ENCODE assay signal across 1 cellular context in genomic region chr20:2688041-2688591, GRCh38.
TF ChIP-seq lines count a peak whose summit lies in the region.

No MANE protein-coding gene starts in this region.

TF ChIP-seq in K562, 482 proteins besides CTCF, POLR2A, EP300 and RAD21 (continued from another document):
- TF ChIP-seq HMBOX1 (IDR thresholded peaks at IDR 0.05), result peak; percentile 57; the same call in 1 of the 2 replicates
- no peak for TF ChIP-seq POLR2B (IDR thresholded peaks at IDR 0.05; ENCODE audit: low read depth, partially characterized antibody)
- TF ChIP-seq GTF2E2 (tag; IDR thresholded peaks at IDR 0.05), result no peak
- no peak for TF ChIP-seq RFX7 (CRISPR knock-in tag; IDR thresholded peaks at IDR 0.05)
- no peak for TF ChIP-seq KHSRP (IDR thresholded peaks at IDR 0.05)
- TF ChIP-seq L3MBTL2 (IDR thresholded peaks at IDR 0.05), result 0 out of 2 replicates have a peak, but pooled peaks have one; percentile 15
- TF ChIP-seq ZBTB1 (CRISPR knock-in tag; IDR thresholded peaks at IDR 0.05; ENCODE audit: borderline replicate concordance, low read depth), result no peak
- TF ChIP-seq HSF4 (CRISPR knock-in tag; IDR thresholded peaks at IDR 0.05; ENCODE audit: borderline replicate concordance), result no peak
- peak; percentile 62; the same call in 1 of the 2 replicates for TF ChIP-seq GABPB1 (CRISPR knock-in tag; IDR thresholded peaks at IDR 0.05)
- TF ChIP-seq, protein P1, sequence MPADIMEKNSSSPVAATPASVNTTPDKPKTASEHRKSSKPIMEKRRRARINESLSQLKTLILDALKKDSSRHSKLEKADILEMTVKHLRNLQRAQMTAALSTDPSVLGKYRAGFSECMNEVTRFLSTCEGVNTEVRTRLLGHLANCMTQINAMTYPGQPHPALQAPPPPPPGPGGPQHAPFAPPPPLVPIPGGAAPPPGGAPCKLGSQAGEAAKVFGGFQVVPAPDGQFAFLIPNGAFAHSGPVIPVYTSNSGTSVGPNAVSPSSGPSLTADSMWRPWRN (IDR thresholded peaks at IDR 0.05; ENCODE audit: low read depth), result no peak
- TF ChIP-seq, protein P2, sequence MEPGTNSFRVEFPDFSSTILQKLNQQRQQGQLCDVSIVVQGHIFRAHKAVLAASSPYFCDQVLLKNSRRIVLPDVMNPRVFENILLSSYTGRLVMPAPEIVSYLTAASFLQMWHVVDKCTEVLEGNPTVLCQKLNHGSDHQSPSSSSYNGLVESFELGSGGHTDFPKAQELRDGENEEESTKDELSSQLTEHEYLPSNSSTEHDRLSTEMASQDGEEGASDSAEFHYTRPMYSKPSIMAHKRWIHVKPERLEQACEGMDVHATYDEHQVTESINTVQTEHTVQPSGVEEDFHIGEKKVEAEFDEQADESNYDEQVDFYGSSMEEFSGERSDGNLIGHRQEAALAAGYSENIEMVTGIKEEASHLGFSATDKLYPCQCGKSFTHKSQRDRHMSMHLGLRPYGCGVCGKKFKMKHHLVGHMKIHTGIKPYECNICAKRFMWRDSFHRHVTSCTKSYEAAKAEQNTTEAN (CRISPR knock-in tag; IDR thresholded peaks at IDR 0.05), result no peak
- TF ChIP-seq DEAF1 (CRISPR knock-in tag; IDR thresholded peaks at IDR 0.05), result peak; percentile 50
- peak; percentile 41; the same call in 1 of the 2 replicates for TF ChIP-seq RB1 (IDR thresholded peaks at IDR 0.05; ENCODE audit: low read depth)
- peak; percentile 64 for TF ChIP-seq SMC3 (conservative IDR thresholded peaks at IDR 0.05; ENCODE audit: insufficient read depth, low read depth, low read length)
- no peak for TF ChIP-seq NRF1 (conservative IDR thresholded peaks at IDR 0.05 in 1 of 2, IDR thresholded peaks at IDR 0.05 in 1 of 2)
- peak; percentile 81 for TF ChIP-seq SPI1 (IDR thresholded peaks at IDR 0.05; ENCODE audit: borderline replicate concordance, low read depth, low read length)
- no peak for TF ChIP-seq ILK (tag; IDR thresholded peaks at IDR 0.05; ENCODE audit: borderline replicate concordance, low read depth)
- peak; percentile 31; the same call in 1 of the 2 replicates for TF ChIP-seq KLF16 (IDR thresholded peaks at IDR 0.05)
- no peak for TF ChIP-seq EGR1 (conservative IDR thresholded peaks at IDR 0.05)
- no peak for TF ChIP-seq HNRNPK (IDR thresholded peaks at IDR 0.05; ENCODE audit: low read depth, low read length, poor library complexity, severe bottlenecking)
- TF ChIP-seq BRF1 (IDR thresholded peaks at IDR 0.05; ENCODE audit: borderline replicate concordance, extremely low read depth, insufficient read length), result no peak
- TF ChIP-seq ZFP91 (CRISPR knock-in tag; IDR thresholded peaks at IDR 0.05), result no peak
- no peak for TF ChIP-seq ZNF217 (CRISPR knock-in tag; IDR thresholded peaks at IDR 0.05)
- TF ChIP-seq ZBTB26 (CRISPR knock-in tag; IDR thresholded peaks at IDR 0.05), result no peak
- no peak for TF ChIP-seq ZNF518B (CRISPR knock-in tag; IDR thresholded peaks at IDR 0.05)
- no peak for TF ChIP-seq PML (IDR thresholded peaks at IDR 0.05; ENCODE audit: low read length)
- TF ChIP-seq MYC (IDR thresholded peaks at IDR 0.05; ENCODE audit: low read depth, low read length), result peak; percentile 59; the same call in 1 of the 2 replicates
- no peak for TF ChIP-seq MYC (CRISPR knock-in tag; IDR thresholded peaks at IDR 0.05; ENCODE audit: borderline replicate concordance, low read depth)
- TF ChIP-seq ARID1B (IDR thresholded peaks at IDR 0.05), result no peak
- TF ChIP-seq SP2 (IDR thresholded peaks at IDR 0.05; ENCODE audit: extremely low read depth, low read depth, low read length, poor library complexity, severe bottlenecking), result no peak
- no peak for TF ChIP-seq TCF3 (CRISPR knock-in tag; IDR thresholded peaks at IDR 0.05)
- TF ChIP-seq, protein P3, sequence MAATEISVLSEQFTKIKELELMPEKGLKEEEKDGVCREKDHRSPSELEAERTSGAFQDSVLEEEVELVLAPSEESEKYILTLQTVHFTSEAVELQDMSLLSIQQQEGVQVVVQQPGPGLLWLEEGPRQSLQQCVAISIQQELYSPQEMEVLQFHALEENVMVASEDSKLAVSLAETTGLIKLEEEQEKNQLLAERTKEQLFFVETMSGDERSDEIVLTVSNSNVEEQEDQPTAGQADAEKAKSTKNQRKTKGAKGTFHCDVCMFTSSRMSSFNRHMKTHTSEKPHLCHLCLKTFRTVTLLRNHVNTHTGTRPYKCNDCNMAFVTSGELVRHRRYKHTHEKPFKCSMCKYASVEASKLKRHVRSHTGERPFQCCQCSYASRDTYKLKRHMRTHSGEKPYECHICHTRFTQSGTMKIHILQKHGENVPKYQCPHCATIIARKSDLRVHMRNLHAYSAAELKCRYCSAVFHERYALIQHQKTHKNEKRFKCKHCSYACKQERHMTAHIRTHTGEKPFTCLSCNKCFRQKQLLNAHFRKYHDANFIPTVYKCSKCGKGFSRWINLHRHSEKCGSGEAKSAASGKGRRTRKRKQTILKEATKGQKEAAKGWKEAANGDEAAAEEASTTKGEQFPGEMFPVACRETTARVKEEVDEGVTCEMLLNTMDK (IDR thresholded peaks at IDR 0.05; ENCODE audit: borderline replicate concordance, insufficient read depth, low read depth, low read length, poor library complexity, severe bottlenecking), result peak; percentile 5
- TF ChIP-seq FOXK1 (CRISPR knock-in tag; IDR thresholded peaks at IDR 0.05; ENCODE audit: borderline replicate concordance), result no peak
- no peak for TF ChIP-seq NEUROD1 (IDR thresholded peaks at IDR 0.05; ENCODE audit: borderline replicate concordance, low read depth, low read length, partially characterized antibody)
- peak; percentile 66 for TF ChIP-seq ETV1 (tag; conservative IDR thresholded peaks at IDR 0.05; ENCODE audit: low read depth)
- no peak for TF ChIP-seq ZKSCAN3 (CRISPR knock-in tag; IDR thresholded peaks at IDR 0.05)
- TF ChIP-seq GABPA (tag; conservative IDR thresholded peaks at IDR 0.05; ENCODE audit: low read depth), result 0 out of 2 replicates have a peak, but pooled peaks have one; percentile 31
- TF ChIP-seq MAZ (CRISPR knock-in tag; conservative IDR thresholded peaks at IDR 0.05 in 1 of 2, IDR thresholded peaks at IDR 0.05 in 1 of 2), result 0 out of 4 replicates have a peak, but pooled peaks of 1 of the 2 experiments have one; percentile 32
- TF ChIP-seq U2AF2 (optimal IDR thresholded peaks at IDR 0.05; ENCODE audit: low read depth, low read length), result no peak
- 0 out of 2 replicates have a peak, but pooled peaks have one; percentile 15 for TF ChIP-seq ZNF384 (IDR thresholded peaks at IDR 0.05; ENCODE audit: low read depth, low read length)
